In genomic region chr16:87692176-87692575, GRCh38 we compare ENCODE assay signal across 18 cellular contexts.
"Had no signal": no experiment of that assay in that cellular context is flagged by ENCODE, and none has a peak within 500 bp of the region (broad histone marks: within the 10 kb centered on the region; RNA-seq: fewer than 3 reads in every experiment).

No MANE protein-coding gene starts in this region.

- DNase-seq: activated B cell treated with CpG ODN at 0.5 μM for 24 hours; activated CD4-positive, alpha-beta memory T cell treated with anti-CD3 and anti-CD28 coated beads for 36 hours; activated CD4-positive, alpha-beta T cell treated with anti-CD3 and anti-CD28 coated beads for 4 hours; activated naive CD4-positive, alpha-beta T cell treated with Interleukin-2 at 50 U/mL for 16 hours; activated naive CD8-positive, alpha-beta T cell treated with anti-CD3 and anti-CD28 coated beads, Interleukin-2, amount 10 ng/mL, durations not matched to agents 7 days and 5 days; activated T-cell treated with anti-CD3 and anti-CD28 coated beads, Interleukin-2, amount 50 U/mL, for 1 hour; erythroblast; foreskin melanocyte; glutamatergic neuron; hippocampal formation; left cardiac atrium; lower lobe of right lung had no signal

- H3K4me3 Mint-ChIP-seq: activated B cell treated with CpG ODN at 0.5 μM for 24 hours; activated CD4-positive, alpha-beta memory T cell treated with anti-CD3 and anti-CD28 coated beads for 36 hours; activated naive CD8-positive, alpha-beta T cell treated with anti-CD3 and anti-CD28 coated beads, Interleukin-2, amount 10 ng/mL, durations not matched to agents 7 days and 5 days; brain; natural killer cell treated with Interleukin-12 subunit alpha and Interleukin-12 subunit beta and Interleukin-15 and Interleukin-18, amount 100 ng/mL, for 72 hours had no signal

- H3K27me3 Mint-ChIP-seq: activated B cell treated with CpG ODN at 0.5 μM for 24 hours; activated naive CD8-positive, alpha-beta T cell treated with anti-CD3 and anti-CD28 coated beads, Interleukin-2, amount 10 ng/mL, durations not matched to agents 7 days and 5 days; brain; natural killer cell treated with Interleukin-12 subunit alpha and Interleukin-12 subunit beta and Interleukin-15 and Interleukin-18, amount 100 ng/mL, for 72 hours had no signal

- ATAC-seq: lower lobe of right lung had no signal

- H3K4me1 ChIP-seq: lower lobe of right lung, upper lobe of left lung had no signal

- H3K4me3 ChIP-seq: coronary artery, lower lobe of right lung, thoracic aorta, upper lobe of left lung had no signal

- H3K36me3 ChIP-seq: lower lobe of right lung had no signal

- H3K27me3 ChIP-seq: upper lobe of left lung had no signal

- H3K4me1 Mint-ChIP-seq: activated B cell treated with CpG ODN at 0.5 μM for 24 hours; activated naive CD8-positive, alpha-beta T cell treated with anti-CD3 and anti-CD28 coated beads, Interleukin-2, amount 10 ng/mL, durations not matched to agents 7 days and 5 days had no signal

- H3K9me3 Mint-ChIP-seq: activated B cell treated with CpG ODN at 0.5 μM for 24 hours; activated CD4-positive, alpha-beta memory T cell treated with anti-CD3 and anti-CD28 coated beads for 36 hours; activated naive CD8-positive, alpha-beta T cell treated with anti-CD3 and anti-CD28 coated beads, Interleukin-2, amount 10 ng/mL, durations not matched to agents 7 days and 5 days; activated T-helper 2 cell treated with anti-CD3 and anti-CD28 coated beads, Interferon-gamma antibody, Interleukin-2, Interleukin-4, amounts not matched to agents 10 μg/mL and 5 μg/mL and 100 μg/mL, durations not matched to agents 14 hours and 24 hours and 36 hours; brain; natural killer cell treated with Interleukin-12 subunit alpha and Interleukin-12 subunit beta and Interleukin-15 and Interleukin-18, amount 100 ng/mL, for 72 hours had no signal

- H3K27ac ChIP-seq: coronary artery, lower lobe of right lung, thoracic aorta, upper lobe of left lung had no signal

- H3K27ac Mint-ChIP-seq: activated B cell treated with CpG ODN at 0.5 μM for 24 hours; activated CD4-positive, alpha-beta memory T cell treated with anti-CD3 and anti-CD28 coated beads for 36 hours; activated naive CD8-positive, alpha-beta T cell treated with anti-CD3 and anti-CD28 coated beads, Interleukin-2, amount 10 ng/mL, durations not matched to agents 7 days and 5 days; activated T-helper 2 cell treated with anti-CD3 and anti-CD28 coated beads, Interferon-gamma antibody, Interleukin-2, Interleukin-4, amounts not matched to agents 10 μg/mL and 5 μg/mL and 100 μg/mL, durations not matched to agents 14 hours and 24 hours and 36 hours; natural killer cell treated with Interleukin-12 subunit alpha and Interleukin-12 subunit beta and Interleukin-15 and Interleukin-18, amount 100 ng/mL, for 72 hours had no signal

- H3K9me3 ChIP-seq: lower lobe of right lung, thoracic aorta, upper lobe of left lung had no signal
